In genomic region chr14:92459479-92460421, GRCh38 we compare ENCODE assay signal across 3 cellular contexts.
TF ChIP-seq lines count a peak whose summit lies in the region.

No MANE protein-coding gene starts in this region.

TF ChIP-seq in liver, 16 proteins besides CTCF, POLR2A, EP300 and RAD21:
- peak; percentile 73 for TF ChIP-seq NR2F2 (IDR thresholded peaks at IDR 0.05)
- TF ChIP-seq, protein P1, sequence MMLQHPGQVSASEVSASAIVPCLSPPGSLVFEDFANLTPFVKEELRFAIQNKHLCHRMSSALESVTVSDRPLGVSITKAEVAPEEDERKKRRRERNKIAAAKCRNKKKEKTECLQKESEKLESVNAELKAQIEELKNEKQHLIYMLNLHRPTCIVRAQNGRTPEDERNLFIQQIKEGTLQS (IDR thresholded peaks at IDR 0.05): no peak

TF ChIP-seq in HepG2, 621 proteins besides CTCF, POLR2A, EP300 and RAD21:
- no peak for TF ChIP-seq LCORL (IDR thresholded peaks at IDR 0.05)
- TF ChIP-seq LCORL (CRISPR knock-in tag; IDR thresholded peaks at IDR 0.05): no peak
- TF ChIP-seq ZNF747 (CRISPR knock-in tag; IDR thresholded peaks at IDR 0.05; ENCODE audit: borderline replicate concordance): no peak
- no peak for TF ChIP-seq ZMYM3 (CRISPR knock-in tag; IDR thresholded peaks at IDR 0.05)

TF ChIP-seq in endothelial cell of umbilical vein, 7 proteins besides CTCF, POLR2A, EP300 and RAD21:
- TF ChIP-seq JUN (IDR thresholded peaks at IDR 0.05; ENCODE audit: borderline replicate concordance, insufficient read depth, insufficient read length, low read depth) (peak; percentile 5), POLR2AphosphoS5 (IDR thresholded peaks at IDR 0.05; ENCODE audit: insufficient read depth, low read depth, low read length) (no peak)
